ENCODE assay signal across 9 cellular contexts in the genomic region with DNA sequence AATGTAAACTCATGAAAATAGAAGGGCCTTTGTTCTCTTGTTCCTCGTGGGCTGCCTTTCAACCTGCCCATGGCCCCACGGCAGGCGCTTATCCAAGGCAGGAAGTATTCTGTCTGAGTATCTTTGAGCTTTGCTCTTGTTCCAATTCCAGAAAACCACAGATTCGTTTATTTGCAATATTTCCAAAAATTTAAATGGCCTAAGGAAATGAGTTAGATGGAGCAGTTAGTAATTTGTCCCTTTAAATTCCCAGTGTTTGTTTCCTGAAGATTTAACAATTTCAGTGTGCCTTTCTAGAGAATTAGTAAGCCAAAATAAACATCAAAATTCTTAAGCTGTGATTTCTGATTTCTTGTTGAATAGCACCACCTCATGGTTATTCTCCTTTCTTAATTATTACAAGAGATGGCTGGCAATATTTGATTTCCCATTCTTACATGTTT.
DNase-seq lines count a peak whose midpoint lies in the region; ATAC-seq and TF ChIP-seq lines count a peak whose summit lies in the region.
"Had no signal": no experiment of that assay in that cellular context is flagged by ENCODE, and none has a peak within 500 bp of the region (broad histone marks: within the 10 kb centered on the region; RNA-seq: fewer than 3 reads in every experiment).

No MANE protein-coding gene starts in this region.

- H3K36me3 ChIP-seq in HEK293 (ENCODE audit: control insufficient read depth in 2 of 2, insufficient read depth in 1 of 2, low read length in 2 of 2): no peaks in the 10 kb centered on the region

- POLR2A ChIA-PET in HEK293 (lab: Yijun Ruan, JAX): no interaction called here

- intact Hi-C loops in activated T-helper 1 cell treated with anti-CD3 and anti-CD28 coated beads, Interleukin-12 subunit alpha, Interleukin-12 subunit beta, Interleukin-2, Interleukin-4 antibody, amounts not matched to agents 30 ng/mL and 10 ng/mL and 1 ng/mL, durations not matched to agents 14 hours and 24 hours and 36 hours (cut with micrococcal nuclease): loop anchor here (1.0 kb wide), 1 partner anchor 88 kb away; no protein-coding TSS in a partner anchor

- no peak overlapping the region for H3K27ac ChIP-seq in HEK293 (ENCODE audit: extremely low read depth, low read depth, low read length)

- TF ChIP-seq CTCF in AG10803 (conservative IDR thresholded peaks at IDR 0.05; ENCODE audit: low read length) (peak; percentile 56), HEK293 (tag by site-specific recombination; IDR thresholded peaks at IDR 0.05) (peak; percentile 23; the same call in 1 of the 2 replicates)

- no peaks in the 10 kb centered on the region for H3K9me3 Mint-ChIP-seq in activated T-helper 1 cell treated with anti-CD3 and anti-CD28 coated beads, Interleukin-12 subunit alpha, Interleukin-12 subunit beta, Interleukin-2, Interleukin-4 antibody, amounts not matched to agents 30 ng/mL and 10 ng/mL and 1 ng/mL, durations not matched to agents 14 hours and 24 hours and 36 hours
- H3K9me3 Mint-ChIP-seq: dendritic cell treated with granulocyte-macrophage colony-stimulating factor and Interleukin-4, amounts not matched to agents 40 ng/mL and 50 ng/mL, for 4 days had no signal

- DNase-seq in AG10803 (ENCODE audit: low read depth) (peak; percentile 62), SHP77 treated with DMSO at 0.1 percent for 48 hours (lab: John Stamatoyannopoulos, UW) (peak; percentile 3), fibroblast of the conjunctiva (ENCODE audit: low read depth) (peak; percentile 30), putamen (ENCODE audit: low spot score) (peak; percentile 43)
- no peak for DNase-seq in activated T-helper 1 cell treated with anti-CD3 and anti-CD28 coated beads, Interleukin-12 subunit alpha, Interleukin-12 subunit beta, Interleukin-2, Interleukin-4 antibody, amounts not matched to agents 30 ng/mL and 10 ng/mL and 1 ng/mL, durations not matched to agents 14 hours and 24 hours and 36 hours (ENCODE audit: low spot score)

- no peak overlapping the region for H3K4me3 Mint-ChIP-seq in activated T-helper 1 cell treated with anti-CD3 and anti-CD28 coated beads, Interleukin-12 subunit alpha, Interleukin-12 subunit beta, Interleukin-2, Interleukin-4 antibody, amounts not matched to agents 30 ng/mL and 10 ng/mL and 1 ng/mL, durations not matched to agents 14 hours and 24 hours and 36 hours
- H3K4me3 Mint-ChIP-seq: dendritic cell treated with granulocyte-macrophage colony-stimulating factor and Interleukin-4, amounts not matched to agents 40 ng/mL and 50 ng/mL, for 4 days had no signal

- no peaks in the 10 kb centered on the region for H3K9me3 ChIP-seq in HEK293 (ENCODE audit: control insufficient read depth, insufficient read depth, low read depth, low read length)

- ATAC-seq in GM19351 (IDR thresholded peaks at IDR 0.05; ENCODE audit: unreplicated experiment): no peak
- no peak for ATAC-seq in HG03280 (IDR thresholded peaks at IDR 0.05; ENCODE audit: unreplicated experiment)

- H3K4me3 ChIP-seq in AG10803 (ENCODE audit: low read length) (no peak overlapping the region), HEK293 (ENCODE audit: low read depth, low read length) (no peak overlapping the region)

- H3K4me1 Mint-ChIP-seq in activated T-helper 1 cell treated with anti-CD3 and anti-CD28 coated beads, Interleukin-12 subunit alpha, Interleukin-12 subunit beta, Interleukin-2, Interleukin-4 antibody, amounts not matched to agents 30 ng/mL and 10 ng/mL and 1 ng/mL, durations not matched to agents 14 hours and 24 hours and 36 hours (ENCODE audit: low read depth): no peaks in the 10 kb centered on the region

- no peaks in the 10 kb centered on the region for H3K36me3 Mint-ChIP-seq in activated T-helper 1 cell treated with anti-CD3 and anti-CD28 coated beads, Interleukin-12 subunit alpha, Interleukin-12 subunit beta, Interleukin-2, Interleukin-4 antibody, amounts not matched to agents 30 ng/mL and 10 ng/mL and 1 ng/mL, durations not matched to agents 14 hours and 24 hours and 36 hours (ENCODE audit: low read depth)

- CTCF ChIA-PET in HEK293 (lab: Yijun Ruan, JAX): interaction anchor here (0.5 to 4.8 kb wide), 15 partner anchors 10 to 530 kb away, joined by 3 to 81 read pairs (median 5); no protein-coding TSS in a partner anchor

- H3K27me3 Mint-ChIP-seq in activated T-helper 1 cell treated with anti-CD3 and anti-CD28 coated beads, Interleukin-12 subunit alpha, Interleukin-12 subunit beta, Interleukin-2, Interleukin-4 antibody, amounts not matched to agents 30 ng/mL and 10 ng/mL and 1 ng/mL, durations not matched to agents 14 hours and 24 hours and 36 hours (ENCODE audit: insufficient read depth): peaks cover 16% of the 10 kb centered on the region

- no peaks in the 10 kb centered on the region for H3K4me1 ChIP-seq in HEK293 (ENCODE audit: control insufficient read depth, insufficient read depth, low read length)

- H3K27ac Mint-ChIP-seq in activated T-helper 1 cell treated with anti-CD3 and anti-CD28 coated beads, Interleukin-12 subunit alpha, Interleukin-12 subunit beta, Interleukin-2, Interleukin-4 antibody, amounts not matched to agents 30 ng/mL and 10 ng/mL and 1 ng/mL, durations not matched to agents 14 hours and 24 hours and 36 hours: no peak overlapping the region
- H3K27ac Mint-ChIP-seq: dendritic cell treated with granulocyte-macrophage colony-stimulating factor and Interleukin-4, amounts not matched to agents 40 ng/mL and 50 ng/mL, for 4 days had no signal

TF ChIP-seq in HEK293, 187 proteins besides CTCF, POLR2A, EP300 and RAD21:
- TF ChIP-seq ZNF654 (tag by site-specific recombination; IDR thresholded peaks at IDR 0.05; ENCODE audit: low read depth): peak; percentile 87
- TF ChIP-seq ZNF175 (tag by site-specific recombination; IDR thresholded peaks at IDR 0.05): no peak
